21 cellular contexts compared by ENCODE assay signal in the genomic region with DNA sequence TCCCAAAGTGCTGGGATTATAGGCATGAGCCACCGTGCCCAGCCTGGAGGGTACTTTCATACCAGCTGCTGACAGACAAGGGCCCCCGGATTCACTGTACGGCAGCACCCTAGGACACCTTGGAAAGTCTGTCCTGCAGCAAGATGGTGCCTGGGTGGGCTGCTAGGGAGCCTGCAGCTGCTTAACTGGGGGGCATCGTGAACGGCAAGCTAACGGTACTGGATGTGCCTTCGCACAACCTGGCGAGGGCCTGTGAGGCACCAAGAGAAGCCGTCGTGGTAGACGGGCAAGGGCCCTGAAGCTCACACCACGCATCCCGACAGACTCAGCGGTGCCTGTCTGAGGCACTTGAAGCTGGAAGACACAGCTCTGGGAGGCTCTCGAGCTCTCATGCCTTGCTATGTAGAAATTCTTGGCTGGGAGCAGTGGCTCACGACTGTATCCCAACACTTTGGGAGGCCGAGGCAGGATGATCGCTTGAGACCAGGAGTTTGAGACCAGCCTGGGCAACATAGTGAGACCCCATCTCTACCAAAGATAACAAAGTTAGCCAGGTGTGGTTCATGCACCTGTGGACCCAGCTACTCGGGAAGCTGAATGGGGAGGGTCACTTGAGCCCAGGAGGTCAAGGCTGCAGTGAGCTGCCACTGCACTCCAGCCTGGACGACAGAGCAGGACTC.
"Had no signal": no experiment of that assay in that cellular context is flagged by ENCODE, and none has a peak within 500 bp of the region (broad histone marks: within the 10 kb centered on the region; RNA-seq: fewer than 3 reads in every experiment).

No MANE protein-coding gene starts in this region.

- DNase-seq: activated CD4-positive, alpha-beta memory T cell treated with anti-CD3 and anti-CD28 coated beads, Interleukin-2, amount 10 ng/mL, durations not matched to agents 7 days and 5 days; activated CD4-positive, alpha-beta T cell treated with anti-CD3 and anti-CD28 coated beads for 48 hours; activated CD4-positive, CD25-positive, alpha-beta regulatory T cell; activated naive CD4-positive, alpha-beta T cell treated with anti-CD3 and anti-CD28 coated beads for 36 hours; activated T-cell treated with anti-CD3 and anti-CD28 coated beads, Interleukin-2, amount 50 U/mL, for 1 hour; body of pancreas; caudate nucleus; foreskin fibroblast; hippocampal formation; mammary epithelial cell; stimulated activated CD4-positive, alpha-beta T cell treated with anti-CD3 and anti-CD28 coated beads, Interleukin-4, amount 100 ng/mL, for 24 hours; T-cell; testis had no signal

- FAIRE-seq: colon, islet of Langerhans had no signal

- H3K36me3 ChIP-seq: ovary had no signal

- H3K9me3 Mint-ChIP-seq: activated CD4-positive, alpha-beta memory T cell treated with anti-CD3 and anti-CD28 coated beads, Interleukin-2, amount 10 ng/mL, durations not matched to agents 7 days and 5 days; activated naive CD4-positive, alpha-beta T cell treated with anti-CD3 and anti-CD28 coated beads for 36 hours; activated T-helper 17 cell treated with anti-CD3 and anti-CD28 coated beads, Interleukin-2, amount 50 U/mL, for 72 hours; neural progenitor cell; stimulated activated effector memory CD8-positive, alpha-beta T cell treated with anti-CD3 and anti-CD28 coated beads, Interleukin-12 subunit alpha, Interleukin-12 subunit beta, amount 100 ng/mL, for 72 hours; T-cell had no signal

- ATAC-seq: activated T-helper 17 cell treated with anti-CD3 and anti-CD28 coated beads, Interleukin-2, amount 50 U/mL, for 72 hours; body of pancreas; right lobe of liver; stimulated activated effector memory CD8-positive, alpha-beta T cell treated with anti-CD3 and anti-CD28 coated beads, Interleukin-12 subunit alpha, Interleukin-12 subunit beta, amount 100 ng/mL, for 72 hours; T-cell had no signal

- H3K4me1 ChIP-seq: body of pancreas, neural progenitor cell, right lobe of liver had no signal

- H3K27ac ChIP-seq: body of pancreas, dorsolateral prefrontal cortex, neural progenitor cell, ovary, right lobe of liver, testis had no signal

- H3K27me3 Mint-ChIP-seq: activated CD4-positive, alpha-beta memory T cell treated with anti-CD3 and anti-CD28 coated beads, Interleukin-2, amount 10 ng/mL, durations not matched to agents 7 days and 5 days; activated T-helper 17 cell treated with anti-CD3 and anti-CD28 coated beads, Interleukin-2, amount 50 U/mL, for 72 hours; T-cell had no signal

- H3K4me1 Mint-ChIP-seq: neural progenitor cell had no signal

- H3K27ac Mint-ChIP-seq: activated CD4-positive, alpha-beta memory T cell treated with anti-CD3 and anti-CD28 coated beads, Interleukin-2, amount 10 ng/mL, durations not matched to agents 7 days and 5 days; activated naive CD4-positive, alpha-beta T cell treated with anti-CD3 and anti-CD28 coated beads for 36 hours; activated T-helper 17 cell treated with anti-CD3 and anti-CD28 coated beads, Interleukin-2, amount 50 U/mL, for 72 hours; neural progenitor cell; stimulated activated effector memory CD8-positive, alpha-beta T cell treated with anti-CD3 and anti-CD28 coated beads, Interleukin-12 subunit alpha, Interleukin-12 subunit beta, amount 100 ng/mL, for 72 hours; T-cell had no signal

- H3K4me3 Mint-ChIP-seq: activated CD4-positive, alpha-beta memory T cell treated with anti-CD3 and anti-CD28 coated beads, Interleukin-2, amount 10 ng/mL, durations not matched to agents 7 days and 5 days; activated naive CD4-positive, alpha-beta T cell treated with anti-CD3 and anti-CD28 coated beads for 36 hours; activated T-helper 17 cell treated with anti-CD3 and anti-CD28 coated beads, Interleukin-2, amount 50 U/mL, for 72 hours; neural progenitor cell; stimulated activated effector memory CD8-positive, alpha-beta T cell treated with anti-CD3 and anti-CD28 coated beads, Interleukin-12 subunit alpha, Interleukin-12 subunit beta, amount 100 ng/mL, for 72 hours; T-cell had no signal

- H3K27me3 ChIP-seq: body of pancreas, dorsolateral prefrontal cortex, neural progenitor cell, ovary, right lobe of liver, testis had no signal

- H3K9me3 ChIP-seq: body of pancreas, ovary, right lobe of liver, testis had no signal

- H3K4me3 ChIP-seq: body of pancreas, dorsolateral prefrontal cortex, neural progenitor cell, ovary, right lobe of liver, testis had no signal
